19 cellular contexts compared by ENCODE assay signal in genomic region chr7:45092931-45093235, GRCh38. TPM values are rescaled to one million over a fixed set of nuclear protein-coding genes. Genes with fewer than 3 reads are reported as not detected.
A peak's percentile ranks its signal among the peaks of the same experiment; 100 is the strongest.
DNase-seq lines count a peak whose midpoint lies in the region; ATAC-seq, FAIRE-seq and TF ChIP-seq lines count a peak whose summit lies in the region.
"Had no signal": no experiment of that assay in that cellular context is flagged by ENCODE, and none has a peak within 500 bp of the region (broad histone marks: within the 10 kb centered on the region; RNA-seq: fewer than 3 reads in every experiment).

No MANE protein-coding gene starts in this region.

- POLR2A ChIA-PET in Panc1 (lab: Charles Lee) = no interaction called here
- POLR2A ChIA-PET in H1 (lab: Charles Lee; ENCODE audit: partially characterized antibody) = interaction anchor here (1.0 to 2.0 kb wide), 9 partner anchors 10 to 208 kb away, joined by 3 to 8 read pairs (median 3); no protein-coding TSS in a partner anchor

- no peak for TF ChIP-seq EP300 in H1 (IDR thresholded peaks at IDR 0.05; ENCODE audit: borderline replicate concordance in 1 of 2, low read depth in 2 of 2, low read length in 2 of 2)

- peak overlapping the region; percentile 5; the same call in 1 of the 3 replicates for H3K4me3 Mint-ChIP-seq in GM23338

- no peaks in the 10 kb centered on the region; the same call in 2 of the 3 replicates for H3K9me3 Mint-ChIP-seq in GM23338

- no peak overlapping the region for H3K18ac ChIP-seq in H1 (ENCODE audit: extremely low read depth, low read length)
- no peak overlapping the region for H3K18ac ChIP-seq in trophoblast cell (ENCODE audit: low read length)

- H3K36me3 ChIP-seq in GM23338 (ENCODE audit: insufficient read depth) (no peaks in the 10 kb centered on the region), Panc1 (ENCODE audit: control insufficient read depth, insufficient read depth, low read length) (no peaks in the 10 kb centered on the region), H1 (ENCODE audit: control insufficient read depth in 2 of 4, insufficient read depth in 4 of 4, low read length in 3 of 4) (no peaks in the 10 kb centered on the region), trophoblast cell (ENCODE audit: control insufficient read depth in 1 of 2, insufficient read depth in 2 of 2, low read length in 2 of 2) (no peaks in the 10 kb centered on the region)

- peak overlapping the region; percentile 29; the same call in 1 of the 2 replicates for H3K4me3 ChIP-seq in GM23338
- H3K4me3 ChIP-seq in Panc1 (ENCODE audit: low read depth in 2 of 2, low read length in 2 of 2) = no peak overlapping the region
- H3K4me3 ChIP-seq in H1 (ENCODE audit: extremely low read depth in 1 of 4, insufficient read depth in 2 of 4, low read depth in 3 of 4, low read length in 4 of 4) = no peak overlapping the region
- no peak overlapping the region for H3K4me3 ChIP-seq in trophoblast cell (ENCODE audit: low read depth, low read length)
- H3K4me3 ChIP-seq: SK-N-MC had no signal

- ATAC-seq in GM23338 = no peak
- no peak for ATAC-seq in Panc1
- ATAC-seq in GM18873 (IDR thresholded peaks at IDR 0.05; ENCODE audit: low FRiP score, unreplicated experiment) = no peak
- ATAC-seq in HG02642 (IDR thresholded peaks at IDR 0.05; ENCODE audit: poor library complexity, unreplicated experiment) = no peak

- peaks cover 2% of the 10 kb centered on the region; the same call in 1 of the 2 replicates for H3K23me2 ChIP-seq in H1 (ENCODE audit: low read depth, low read length)

- H4K8ac ChIP-seq in H1 (ENCODE audit: extremely low read depth, insufficient read depth, low read length) (no peak overlapping the region), trophoblast cell (ENCODE audit: low read depth, low read length) (no peak overlapping the region)

- TF ChIP-seq RAD21 in H1 (IDR thresholded peaks at IDR 0.05 in 1 of 2, conservative IDR thresholded peaks at IDR 0.05 in 1 of 2; ENCODE audit: low read depth in 2 of 2, low read length in 2 of 2) = no peak

- peaks cover 15% of the 10 kb centered on the region; the same call in 1 of the 2 replicates for H3K4me1 ChIP-seq in GM23338 (ENCODE audit: insufficient read depth)
- H3K4me1 ChIP-seq in Panc1 (ENCODE audit: control insufficient read depth, insufficient read depth, low read length) = peaks cover 11% of the 10 kb centered on the region; the same call in 1 of the 2 replicates
- peaks cover 2 to 10% (median 6%) of the 10 kb centered on the region in 4 experiments; a peak in 5 of 7 replicates for H3K4me1 ChIP-seq in H1 (replicated peaks in 1 of 4; ENCODE audit: control insufficient read depth in 3 of 4, insufficient read depth in 4 of 4, low read length in 3 of 4)
- peaks cover 3 to 12% of the 10 kb centered on the region in 2 experiments for H3K4me1 ChIP-seq in trophoblast cell (ENCODE audit: control insufficient read depth in 1 of 2, insufficient read depth in 2 of 2, low read length in 2 of 2)

- in situ Hi-C loops in Panc1 (cut with HindIII; ENCODE audit: low pct_unique_long_range_greater_than_20kb, low sequenced_read_pairs) = no loop called here

- 80% methylated on average over 3 of the region's 3 CpGs; no CpG with 5 or more reads in 1 of the 2 experiments for WGBS in H1 (ENCODE audit: extremely low coverage in 1 of 2, insufficient coverage in 1 of 2, insufficient read length in 1 of 2, insufficient replicate concordance in 2 of 2, low coverage in 1 of 2, low lambda C conversion rate in 2 of 2, missing lambda C conversion rate in 1 of 2), 2 experiments
- WGBS in trophoblast cell (ENCODE audit: extremely low coverage, insufficient coverage, insufficient read length) = no CpG with 5 or more reads among the region's 3 CpGs

- H3K79me2 ChIP-seq in GM23338 (replicated peaks; ENCODE audit: insufficient read depth) (no peaks in the 10 kb centered on the region), H1 (ENCODE audit: control insufficient read depth in 1 of 2, insufficient read depth in 2 of 2, low read length in 2 of 2) (no peaks in the 10 kb centered on the region), trophoblast cell (ENCODE audit: control insufficient read depth, insufficient read depth, low read length, poor library complexity) (peaks cover 1% of the 10 kb centered on the region)

- H2BK120ac ChIP-seq in H1 (replicated peaks; ENCODE audit: low read depth, low read length) (no peak overlapping the region), trophoblast cell (ENCODE audit: insufficient read depth, low read length, poor library complexity) (no peak overlapping the region)

- no peak overlapping the region for H3K56ac ChIP-seq in H1 (replicated peaks; ENCODE audit: insufficient read length, low read depth, low read length)

- H3K14ac ChIP-seq in H1 (ENCODE audit: insufficient read length) (no peak overlapping the region), trophoblast cell (ENCODE audit: low read length) (no peak overlapping the region)

- no peak for FAIRE-seq in H1 (lab: Jason Lieb, UNC)
- FAIRE-seq: GM12891 had no signal

- H2BK12ac ChIP-seq in H1 (ENCODE audit: low read depth, low read length) (no peak overlapping the region), trophoblast cell (ENCODE audit: low read length) (no peak overlapping the region)

- H4K5ac ChIP-seq in H1 (ENCODE audit: insufficient read length, low read depth, low read length) = no peak overlapping the region

- CTCF ChIA-PET in Panc1 (lab: Charles Lee) (interaction anchor here (0.7 kb wide), 1 partner anchor 15 kb away, joined by 3 read pairs; no protein-coding TSS in a partner anchor), H1 (lab: Charles Lee; ENCODE audit: partially characterized antibody) (interaction anchor here (0.8 to 1.7 kb wide), 3 partner anchors 12 to 43 kb away, joined by 3 to 5 read pairs (median 3); no protein-coding TSS in a partner anchor)

- H2AFZ ChIP-seq in GM23338 = 0 out of 2 replicates have a peak overlapping the region, but pooled peaks have one; percentile 0
- peak overlapping the region; percentile 1; the same call in 1 of the 2 replicates for H2AFZ ChIP-seq in H1 (ENCODE audit: low read length)
- no peak overlapping the region for H2AFZ ChIP-seq in trophoblast cell (ENCODE audit: insufficient read depth, low read length, poor library complexity)

- H3K27me3 ChIP-seq in GM23338 (ENCODE audit: insufficient read depth) (0 out of 2 replicates have a peak, but pooled peaks cover 6% of the 10 kb centered on the region), Panc1 (ENCODE audit: control insufficient read depth, insufficient read depth, low read length) (0 out of 2 replicates have a peak, but pooled peaks cover 2% of the 10 kb centered on the region), H1 (replicated peaks in 1 of 4; ENCODE audit: control insufficient read depth in 3 of 4, extremely low read depth in 1 of 4, insufficient read depth in 3 of 4, low read length in 3 of 4) (peaks cover 0 to 6% (median 6%) of the 10 kb centered on the region in 4 experiments; a peak in 5 of 7 replicates), trophoblast cell (ENCODE audit: insufficient read depth, low read length) (no peaks in the 10 kb centered on the region)

- H3K4me1 Mint-ChIP-seq in GM23338 = peaks cover 10% of the 10 kb centered on the region

- no peak for DNase-seq in GM23338 (ENCODE audit: low spot score)
- DNase-seq in Panc1 (ENCODE audit: low read depth, low spot score) = no peak
- DNase-seq in H1 (ENCODE audit: low read depth in 1 of 2, low spot score in 2 of 2) = no peak
- no peak for DNase-seq in trophoblast cell
- no peak for DNase-seq in central memory CD4-positive, alpha-beta T cell
- no peak for DNase-seq in DMS79 treated with DMSO at 0.1 percent for 48 hours (lab: John Stamatoyannopoulos, UW)
- DNase-seq: C1 segment of cervical spinal cord, GF-D8, KG1, NCI-H1436, NCI-H2029, NCI-H2171, NCI-H748 treated with DMSO at 0.1 percent for 48 hours, Right ventricle myocardium superior had no signal

- H4K12ac ChIP-seq in trophoblast cell (ENCODE audit: low read depth, low read length) = no peak overlapping the region

- TF ChIP-seq POLR2A in H1 (IDR thresholded peaks at IDR 0.05; ENCODE audit: control extremely low read depth in 1 of 2, low read depth in 2 of 2, low read length in 2 of 2) = no peak

- H3K9me3 ChIP-seq in Panc1 (ENCODE audit: control insufficient read depth, insufficient read depth, low read depth, low read length) = no peaks in the 10 kb centered on the region
- H3K9me3 ChIP-seq in H1 (ENCODE audit: insufficient read depth in 2 of 2, low read depth in 1 of 2, low read length in 1 of 2) = no peaks in the 10 kb centered on the region
- H3K9me3 ChIP-seq in trophoblast cell (ENCODE audit: insufficient read depth, low read depth, low read length) = peaks cover 2% of the 10 kb centered on the region

- H2BK20ac ChIP-seq in H1 (ENCODE audit: low read length) = no peak overlapping the region

- H3K4me2 ChIP-seq in GM23338 = peak overlapping the region; percentile 46
- H3K4me2 ChIP-seq in H1 (ENCODE audit: insufficient read depth in 1 of 2, low read depth in 2 of 2, low read length in 2 of 2) = peak overlapping the region; percentile 34 to 35; a peak in 2 of 4 replicates
- H3K4me2 ChIP-seq in trophoblast cell (ENCODE audit: low read length) = no peak overlapping the region

- H2BK5ac ChIP-seq in H1 (ENCODE audit: low read depth, low read length) (no peak overlapping the region), trophoblast cell (ENCODE audit: low read depth, low read length, poor library complexity) (no peak overlapping the region)

- H3K23ac ChIP-seq in H1 (ENCODE audit: insufficient read length) (no peak overlapping the region), trophoblast cell (ENCODE audit: low read length) (no peak overlapping the region)

- H4K20me1 ChIP-seq in GM23338 (replicated peaks; ENCODE audit: insufficient read depth) (no peaks in the 10 kb centered on the region), H1 (replicated peaks in 1 of 2; ENCODE audit: control insufficient read depth in 1 of 2, insufficient read depth in 2 of 2, low read length in 2 of 2) (peaks cover 0 to 3% of the 10 kb centered on the region in 2 experiments)

- H2BK15ac ChIP-seq in H1 (ENCODE audit: low read length) = no peak overlapping the region

- no TSS peak for BruUV-seq in Panc1 (replicated peaks; lab: Mats Ljungman, UMichigan)

- peak overlapping the region; percentile 51 for H4K91ac ChIP-seq in H1 (replicated peaks; ENCODE audit: insufficient read length, low read length)
- H4K91ac ChIP-seq in trophoblast cell (ENCODE audit: low read depth, low read length) = no peak overlapping the region

- no peak overlapping the region for H3K4ac ChIP-seq in H1 (replicated peaks; ENCODE audit: insufficient read length, low read depth, low read length)
- H3K4ac ChIP-seq in trophoblast cell (ENCODE audit: low read depth, low read length) = no peak overlapping the region

- 0 out of 2 replicates have a peak, but pooled peaks cover 11% of the 10 kb centered on the region for H3F3A ChIP-seq in GM23338 (replicated peaks; ENCODE audit: low read depth)

- H3K36me3 Mint-ChIP-seq in GM23338 (ENCODE audit: low read depth) = no peaks in the 10 kb centered on the region

- intact Hi-C loops in Panc1 (cut with micrococcal nuclease; ENCODE audit: unreplicated experiment) = no loop called here

- H3K79me1 ChIP-seq in H1 (ENCODE audit: low read depth, low read length) (no peaks in the 10 kb centered on the region), trophoblast cell (ENCODE audit: low read length) (peaks cover 3% of the 10 kb centered on the region)

- peak overlapping the region; percentile 41; the same call in 1 of the 2 replicates for H3K27ac Mint-ChIP-seq in GM23338

- 0 out of 7 replicates have a peak overlapping the region, but pooled peaks of 1 of the 4 experiments have one; percentile 18 for H3K9ac ChIP-seq in H1 (replicated peaks in 1 of 4; ENCODE audit: extremely low read depth in 1 of 4, low read depth in 3 of 4, low read length in 3 of 4)
- H3K9ac ChIP-seq in trophoblast cell (ENCODE audit: low read length) = peak overlapping the region; percentile 18

- no peaks in the 10 kb centered on the region for H3K9me2 ChIP-seq in GM23338 (ENCODE audit: insufficient read depth)

- H3K27ac ChIP-seq in GM23338 (ENCODE audit: low read depth) = no peak overlapping the region
- 0 out of 2 replicates have a peak overlapping the region, but pooled peaks have one; percentile 30 for H3K27ac ChIP-seq in Panc1 (ENCODE audit: low read length)
- no peak overlapping the region for H3K27ac ChIP-seq in H1 (ENCODE audit: low read depth, low read length)
- no peak overlapping the region for H3K27ac ChIP-seq in trophoblast cell (ENCODE audit: low read depth, low read length)
- H3K27ac ChIP-seq: SK-N-MC had no signal

- peaks cover 15% of the 10 kb centered on the region for H3K27me3 Mint-ChIP-seq in GM23338 (ENCODE audit: insufficient read depth, low read depth, poor library complexity)

- H2AK5ac ChIP-seq in H1 (ENCODE audit: low read depth, low read length) = no peak overlapping the region
- H2AK5ac ChIP-seq in trophoblast cell (ENCODE audit: low read length) = no peak overlapping the region

- no peak for TF ChIP-seq CTCF in GM23338 (conservative IDR thresholded peaks at IDR 0.05; ENCODE audit: low read depth in 2 of 2)
- no peak for TF ChIP-seq CTCF in Panc1 (IDR thresholded peaks at IDR 0.05)
- TF ChIP-seq CTCF in H1 (IDR thresholded peaks at IDR 0.05; ENCODE audit: control extremely low read depth in 1 of 3, insufficient read depth in 1 of 3, low read depth in 1 of 3, low read length in 3 of 3) = no peak

RNA-seq across cellular contexts. Expression of gene NACAD, which starts 4.1 kb away (rescaled TPM):
- 9.9 and 11.2 TPM in 2 replicates for total RNA-seq in GM23338 (2014; rRNA removed; shearing (Covaris generic))
- polyA plus RNA-seq in GM23338 (2016; fragmentation: Nextera tagmentation; extraction: Ambion mirVana) (4.9 and 6.1 TPM in 2 replicates), H1 (2011; rRNA removed) (1.3 and 2.7 TPM in 2 replicates)
- 5.3 TPM for total RNA-seq in Panc1 (2021; ENCODE audit: unreplicated experiment)
- 9.7 TPM for polyA plus RNA-seq in Panc1 (2012; ENCODE audit: insufficient read length)
- 6.0 and 6.4 TPM in 2 replicates for total RNA-seq in H1 (2021; fragmentation: NEBNext Ultra II Directional; extraction: Animal tissue kit (Norgen Biotek cat#: 25700))
- polyA plus RNA-seq in H1 (2011; cell fraction: cytosol; rRNA removed) = 0.89 TPM
- polyA plus RNA-seq in H1 (2011; cell fraction: nucleus; rRNA removed) = 2.7 TPM
- polyA plus RNA-seq in H1 (2012, experiment 1 of 2) = 3.6 to 5.1 TPM (median 4.4 TPM) in 4 replicates
- 3.1 TPM for polyA plus RNA-seq in H1 (2012, experiment 2 of 2)
- polyA plus RNA-seq in H1 (2013, experiment 1 of 2) = 3.0 TPM
- 2.9 TPM for polyA plus RNA-seq in H1 (2013, experiment 2 of 2)
- polyA minus RNA-seq in H1 (2011; rRNA and poly(A)+ RNA removed) = 1.0 and 1.1 TPM in 2 replicates
- 3.6 TPM for polyA minus RNA-seq in H1 (2011; cell fraction: cytosol; rRNA and poly(A)+ RNA removed)
- 4.6 TPM for polyA minus RNA-seq in H1 (2011; cell fraction: nucleus; rRNA and poly(A)+ RNA removed)
- 6.1 and 6.3 TPM in 2 replicates for polyA plus RNA-seq in trophoblast cell (2013)
- total RNA-seq: NCI-H460 had no signal

RNA-seq across cellular contexts. Expression of gene TBRG4, which starts 18.6 kb away (rescaled TPM):
- 156 and 162 TPM in 2 replicates for total RNA-seq in GM23338 (2014; rRNA removed; shearing (Covaris generic))
- 72.5 and 82.9 TPM in 2 replicates for polyA plus RNA-seq in GM23338 (2016; fragmentation: Nextera tagmentation; extraction: Ambion mirVana)
- 149 TPM for total RNA-seq in Panc1 (2021; ENCODE audit: unreplicated experiment)
- 143 TPM for polyA plus RNA-seq in Panc1 (2012; ENCODE audit: insufficient read length)
- 137 and 146 TPM in 2 replicates for total RNA-seq in H1 (2021; fragmentation: NEBNext Ultra II Directional; extraction: Animal tissue kit (Norgen Biotek cat#: 25700))
- 110 and 134 TPM in 2 replicates for polyA plus RNA-seq in H1 (2011; rRNA removed)
- polyA plus RNA-seq in H1 (2011; cell fraction: cytosol; rRNA removed) = 139 TPM
- 303 TPM for polyA plus RNA-seq in H1 (2011; cell fraction: nucleus; rRNA removed)
- polyA plus RNA-seq in H1 (2012, experiment 1 of 2) = 89.0 to 132 TPM (median 112 TPM) in 4 replicates
- 202 TPM for polyA plus RNA-seq in H1 (2012, experiment 2 of 2)
- polyA plus RNA-seq in H1 (2013, experiment 1 of 2) = 91.1 TPM
- polyA plus RNA-seq in H1 (2013, experiment 2 of 2) = 79.7 TPM
- 256 and 274 TPM in 2 replicates for polyA minus RNA-seq in H1 (2011; rRNA and poly(A)+ RNA removed)
- polyA minus RNA-seq in H1 (2011; cell fraction: cytosol; rRNA and poly(A)+ RNA removed) = 109 TPM
- polyA minus RNA-seq in H1 (2011; cell fraction: nucleus; rRNA and poly(A)+ RNA removed) = 302 TPM
- 51.4 and 52.2 TPM in 2 replicates for polyA plus RNA-seq in trophoblast cell (2013)
